10 cellular contexts compared by ENCODE assay signal in genomic region chr3:70982274-70982673, GRCh38.
DNase-seq lines count a peak whose midpoint lies in the region; ATAC-seq and TF ChIP-seq lines count a peak whose summit lies in the region.
"Had no signal": no experiment of that assay in that cellular context is flagged by ENCODE, and none has a peak within 500 bp of the region (broad histone marks: within the 10 kb centered on the region; RNA-seq: fewer than 3 reads in every experiment).

No MANE protein-coding gene starts in this region.

- TF ChIP-seq CTCF in HFFc6 (IDR thresholded peaks at IDR 0.05) = no peak
- no peak for TF ChIP-seq CTCF in heart right ventricle (IDR thresholded peaks at IDR 0.05)

- ATAC-seq in heart right ventricle (peak in 5 of 8 donors; percentile 41 to 69 (median 62)), GM21786 (IDR thresholded peaks at IDR 0.05; ENCODE audit: unreplicated experiment) (no peak)

- intact Hi-C loops in heart right ventricle (cut with DNase I) = loop anchor here in 1 of 10 donors (5.0 kb wide), 2 partner anchors 80 to 150 kb away; no protein-coding TSS in a partner anchor

- WGBS in heart right ventricle, 2 donors = 44 to 66% methylated on average over 1 of the region's 1 CpG

- H3K4me1 Mint-ChIP-seq in HFFc6 (ENCODE audit: low read depth) = peaks cover 75% of the 10 kb centered on the region
- H3K4me1 Mint-ChIP-seq in activated naive CD8-positive, alpha-beta T cell (ENCODE audit: low read depth) = peaks cover 67% of the 10 kb centered on the region

- H3K27ac Mint-ChIP-seq in HFFc6 = peak overlapping the region; percentile 100
- peak overlapping the region; percentile 94 for H3K27ac Mint-ChIP-seq in activated naive CD8-positive, alpha-beta T cell

- H3K4me3 ChIP-seq in heart right ventricle = no peak overlapping the region

- no peaks in the 10 kb centered on the region for H3K27me3 ChIP-seq in heart right ventricle

- peak overlapping the region; percentile 88 for H3K4me3 Mint-ChIP-seq in HFFc6
- H3K4me3 Mint-ChIP-seq in activated naive CD8-positive, alpha-beta T cell = peak overlapping the region; percentile 62

- H3K9me3 Mint-ChIP-seq in HFFc6 = no peaks in the 10 kb centered on the region
- H3K9me3 Mint-ChIP-seq in activated naive CD8-positive, alpha-beta T cell (ENCODE audit: low read depth) = no peaks in the 10 kb centered on the region

- peaks cover 0 to 62% (median 35%) of the 10 kb centered on the region in 9 donors for H3K36me3 ChIP-seq in heart right ventricle

- peak overlapping the region; percentile 64 to 90 (median 82) for H3K27ac ChIP-seq in heart right ventricle

- H3K36me3 Mint-ChIP-seq in HFFc6 (ENCODE audit: low read depth) = peaks cover 37% of the 10 kb centered on the region
- peaks cover 33% of the 10 kb centered on the region for H3K36me3 Mint-ChIP-seq in activated naive CD8-positive, alpha-beta T cell

- no peaks in the 10 kb centered on the region for H3K9me3 ChIP-seq in heart right ventricle

- peak; percentile 56 for DNase-seq in HFFc6
- no peak for DNase-seq in heart right ventricle
- peak; percentile 45 for DNase-seq in smooth muscle cell of the brain vasculature (ENCODE audit: low read depth, low spot score)
- no peak for DNase-seq in stimulated activated CD4-positive, alpha-beta T cell treated with anti-CD3 and anti-CD28 coated beads, Interleukin-2, amount 100 ng/mL, for 24 hours
- no peak for DNase-seq in SKM-1 (lab: John Stamatoyannopoulos, UW; ENCODE audit: unreplicated experiment)
- no peak for DNase-seq in stimulated activated CD4-positive, alpha-beta T cell treated with anti-CD3 and anti-CD28 coated beads, Interleukin-12 subunit alpha, Interleukin-12 subunit beta, amount 100 ng/mL, for 4 hours
- DNase-seq: activated CD8-positive, alpha-beta memory T cell treated with anti-CD3 and anti-CD28 coated beads for 24 hours; NCI-H345 had no signal

- H3K4me1 ChIP-seq in heart right ventricle = peaks cover 14 to 74% (median 51%) of the 10 kb centered on the region in 9 donors

- H3K27me3 Mint-ChIP-seq in HFFc6 (ENCODE audit: insufficient read depth) = no peaks in the 10 kb centered on the region; the same call in 1 of the 2 replicates
- no peaks in the 10 kb centered on the region for H3K27me3 Mint-ChIP-seq in activated naive CD8-positive, alpha-beta T cell

Comparison
In these comparisons a context has a peak if more than half of its experiments do, and no peak if none do; other contexts are left out.
1. DNase-seq: peak in HFFc6 (single experiment) and smooth muscle cell of the brain vasculature (single experiment); none in heart right ventricle (0 of 2), stimulated activated CD4-positive, alpha-beta T cell treated with anti-CD3 and anti-CD28 coated beads, Interleukin-2, amount 100 ng/mL, for 24 hours (0 of 2), SKM-1 (single experiment) and stimulated activated CD4-positive, alpha-beta T cell treated with anti-CD3 and anti-CD28 coated beads, Interleukin-12 subunit alpha, Interleukin-12 subunit beta, amount 100 ng/mL, for 4 hours (single experiment).